18 cellular contexts compared by ENCODE assay signal in the genomic region with DNA sequence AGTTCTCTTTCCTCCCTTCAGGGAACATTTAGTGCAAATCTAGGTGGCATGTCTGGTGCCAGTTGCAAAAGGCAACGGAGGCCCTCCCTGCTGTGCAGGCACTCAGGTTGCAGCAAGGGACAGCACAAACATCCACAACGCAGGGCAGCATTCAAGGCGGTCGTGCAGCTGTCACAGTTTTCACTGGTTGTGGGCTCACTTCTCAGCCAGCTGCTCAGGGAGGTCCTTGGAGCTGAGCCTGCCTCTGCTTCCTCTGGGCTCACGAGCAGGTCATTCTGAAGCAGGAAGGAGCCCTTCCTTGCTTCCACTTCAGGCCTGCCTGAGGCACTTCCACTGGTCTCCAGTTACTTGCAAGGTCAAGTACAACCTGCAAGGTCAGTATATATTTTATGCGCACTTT. TPM values are rescaled to one million over a fixed set of nuclear protein-coding genes. Genes with fewer than 3 reads are reported as not detected.
A peak's percentile ranks its signal among the peaks of the same experiment; 100 is the strongest.
DNase-seq lines count a peak whose midpoint lies in the region; ATAC-seq and TF ChIP-seq lines count a peak whose summit lies in the region.
"Had no signal": no experiment of that assay in that cellular context is flagged by ENCODE, and none has a peak within 500 bp of the region (broad histone marks: within the 10 kb centered on the region; RNA-seq: fewer than 3 reads in every experiment).

No MANE protein-coding gene starts in this region.

- no peaks in the 10 kb centered on the region for H3K9me3 Mint-ChIP-seq in stimulated activated naive CD8-positive, alpha-beta T cell treated with anti-CD3 and anti-CD28 coated beads, Interleukin-15, amount 100 ng/mL, for 72 hours
- H3K9me3 Mint-ChIP-seq: activated naive CD8-positive, alpha-beta T cell treated with anti-CD3 and anti-CD28 coated beads, Interleukin-2, amount 50 U/mL, for 24 hours had no signal

- no peak overlapping the region for H3K4me3 ChIP-seq in fibroblast of villous mesenchyme (ENCODE audit: low read depth, low read length)
- no peak overlapping the region for H3K4me3 ChIP-seq in gastrocnemius medialis
- H3K4me3 ChIP-seq: A549, cardiac muscle cell, SK-N-MC had no signal

- H3K36me3 ChIP-seq in gastrocnemius medialis, result no peaks in the 10 kb centered on the region
- H3K36me3 ChIP-seq: cardiac muscle cell had no signal

- in situ Hi-C loops in gastrocnemius medialis (cut with MboI; ENCODE audit: low sequenced_read_pairs in 4 of 4), result loop anchor here in 2 of 4 donors (25.0 kb wide), 2 partner anchors 348 to 452 kb away; a partner anchor contains a TSS

- no peak overlapping the region for H3K4me3 Mint-ChIP-seq in stimulated activated naive CD8-positive, alpha-beta T cell treated with anti-CD3 and anti-CD28 coated beads, Interleukin-15, amount 100 ng/mL, for 72 hours
- H3K4me3 Mint-ChIP-seq: activated naive CD8-positive, alpha-beta T cell treated with anti-CD3 and anti-CD28 coated beads, Interleukin-2, amount 50 U/mL, for 24 hours had no signal

- H3K27me3 ChIP-seq in gastrocnemius medialis, result no peaks in the 10 kb centered on the region
- H3K27me3 ChIP-seq: cardiac muscle cell had no signal

- peaks cover 17% of the 10 kb centered on the region for H3K4me1 Mint-ChIP-seq in stimulated activated naive CD8-positive, alpha-beta T cell treated with anti-CD3 and anti-CD28 coated beads, Interleukin-15, amount 100 ng/mL, for 72 hours

- no peak overlapping the region for H3K27ac Mint-ChIP-seq in stimulated activated naive CD8-positive, alpha-beta T cell treated with anti-CD3 and anti-CD28 coated beads, Interleukin-15, amount 100 ng/mL, for 72 hours
- H3K27ac Mint-ChIP-seq: activated naive CD8-positive, alpha-beta T cell treated with anti-CD3 and anti-CD28 coated beads, Interleukin-2, amount 50 U/mL, for 24 hours had no signal

- H3K27ac ChIP-seq in gastrocnemius medialis, result peak overlapping the region; percentile 12 to 90 (median 58)
- H3K27ac ChIP-seq: A549, cardiac muscle cell, SK-N-MC had no signal

- TF ChIP-seq CTCF in fibroblast of villous mesenchyme (IDR thresholded peaks at IDR 0.05; ENCODE audit: insufficient read depth, low read depth, low read length), result no peak
- no peak for TF ChIP-seq CTCF in gastrocnemius medialis (IDR thresholded peaks at IDR 0.05 in 4 of 5, conservative IDR thresholded peaks at IDR 0.05 in 1 of 5)

- no peaks in the 10 kb centered on the region for H3K27me3 Mint-ChIP-seq in stimulated activated naive CD8-positive, alpha-beta T cell treated with anti-CD3 and anti-CD28 coated beads, Interleukin-15, amount 100 ng/mL, for 72 hours
- H3K27me3 Mint-ChIP-seq: activated naive CD8-positive, alpha-beta T cell treated with anti-CD3 and anti-CD28 coated beads, Interleukin-2, amount 50 U/mL, for 24 hours had no signal

- H3K4me1 ChIP-seq in gastrocnemius medialis, result peaks cover 23 to 32% of the 10 kb centered on the region in 2 donors

- TF ChIP-seq POLR2A in gastrocnemius medialis (IDR thresholded peaks at IDR 0.05), result no peak

- intact Hi-C loops in gastrocnemius medialis (cut with DNase I; ENCODE audit: low total_unique reads), result no loop called here

- H3K9me3 ChIP-seq in gastrocnemius medialis, result no peaks in the 10 kb centered on the region
- H3K9me3 ChIP-seq: A549 had no signal

- peak; percentile 63 for DNase-seq in NCI-H82 (lab: John Stamatoyannopoulos, UW)
- no peak for DNase-seq in NCI-H82 treated with DMSO at 0.1 percent for 48 hours (lab: John Stamatoyannopoulos, UW; ENCODE audit: unreplicated experiment)
- peak; percentile 17 for DNase-seq in fibroblast of villous mesenchyme (ENCODE audit: low read depth)
- peak in 1 of 2 donors; percentile 52 for DNase-seq in gastrocnemius medialis
- DNase-seq in stimulated activated naive CD8-positive, alpha-beta T cell treated with anti-CD3 and anti-CD28 coated beads, Interleukin-15, amount 100 ng/mL, for 72 hours, result no peak
- no peak for DNase-seq in activated CD4-positive, alpha-beta T cell treated with anti-CD3 and anti-CD28 coated beads for 1 hour
- DNase-seq in cerebellar nuclear complex (lab: John Stamatoyannopoulos, UW), result no peak
- DNase-seq: activated CD4-positive, alpha-beta T cell treated with anti-CD3 and anti-CD28 coated beads, Interleukin-2, amount 50 U/mL, for 1 hour; activated naive CD8-positive, alpha-beta T cell treated with anti-CD3 and anti-CD28 coated beads, Interleukin-2, amount 50 U/mL, for 24 hours; CD8-positive, alpha-beta memory T cell; EL; MM.1S; small intestine; stimulated activated naive CD4-positive, alpha-beta T cell had no signal

- peak in 1 of 2 donors; percentile 15 for ATAC-seq in gastrocnemius medialis
- no peak for ATAC-seq in stimulated activated naive CD8-positive, alpha-beta T cell treated with anti-CD3 and anti-CD28 coated beads, Interleukin-15, amount 100 ng/mL, for 72 hours
- ATAC-seq: A549; activated naive CD8-positive, alpha-beta T cell treated with anti-CD3 and anti-CD28 coated beads, Interleukin-2, amount 50 U/mL, for 24 hours had no signal

TF ChIP-seq in PFSK-1, 5 proteins besides CTCF, POLR2A, EP300 and RAD21:
- TF ChIP-seq TAF1 (IDR thresholded peaks at IDR 0.05; ENCODE audit: borderline replicate concordance, insufficient read depth, low read length) (no peak), FOXP2 (optimal IDR thresholded peaks at IDR 0.05; ENCODE audit: borderline replicate concordance, extremely low read depth, extremely low read length, insufficient read depth) (peak; percentile 13)

RNA-seq across cellular contexts. Expression of a gene that starts 3.8 kb away (rescaled TPM):
- 5.0 TPM for polyA plus RNA-seq in PFSK-1 (2012; ENCODE audit: insufficient read length, low read depth)
- 23.7 and 32.5 TPM in 2 replicates for total RNA-seq in fibroblast of villous mesenchyme
- 10 to 100 TPM; 18.1 to 51.5 (median 34.3) TPM for total RNA-seq in gastrocnemius medialis

RNA-seq across cellular contexts. Expression of a gene that starts 37.8 kb away (rescaled TPM):
- 60.1 TPM for polyA plus RNA-seq in PFSK-1 (2012; ENCODE audit: insufficient read length, low read depth)
- 25.4 and 34.1 TPM in 2 replicates for total RNA-seq in fibroblast of villous mesenchyme
- 10 to 100 TPM in 3 of 4 donors, 1 to 10 TPM in 1; 9.2 to 34.3 (median 20.4) TPM for total RNA-seq in gastrocnemius medialis

Comparison
In these comparisons a context has a peak if more than half of its experiments do, and no peak if none do; other contexts are left out.
1. DNase-seq: peak in NCI-H82 (single experiment) and fibroblast of villous mesenchyme (single experiment); none in NCI-H82 treated with DMSO at 0.1 percent for 48 hours (single experiment), stimulated activated naive CD8-positive, alpha-beta T cell treated with anti-CD3 and anti-CD28 coated beads, Interleukin-15, amount 100 ng/mL, for 72 hours (0 of 2), activated CD4-positive, alpha-beta T cell treated with anti-CD3 and anti-CD28 coated beads for 1 hour (single experiment) and cerebellar nuclear complex (0 of 2).